ENCODE assay signal across 9 cellular contexts in the genomic region with DNA sequence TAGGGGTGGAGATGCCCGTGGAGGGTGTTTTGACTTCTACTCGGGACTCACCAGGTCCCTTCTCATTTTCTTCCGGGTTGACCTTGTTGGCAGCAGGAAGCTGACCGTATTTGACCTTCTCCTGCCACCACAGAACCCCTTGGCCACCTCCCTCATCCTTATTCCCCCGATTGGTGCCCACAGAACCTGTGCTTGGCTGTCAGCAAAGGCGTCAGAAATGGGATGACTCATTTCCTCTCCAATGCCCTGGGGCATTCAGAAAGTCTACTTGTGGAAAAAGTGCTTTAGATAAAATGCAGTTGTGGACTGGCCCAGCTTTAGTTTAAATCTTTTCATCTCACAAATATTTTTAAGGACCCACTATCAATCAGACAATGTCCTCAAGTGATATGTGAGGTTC.
DNase-seq lines count a peak whose midpoint lies in the region; FAIRE-seq and TF ChIP-seq lines count a peak whose summit lies in the region.
"Had no signal": no experiment of that assay in that cellular context is flagged by ENCODE, and none has a peak within 500 bp of the region (broad histone marks: within the 10 kb centered on the region; RNA-seq: fewer than 3 reads in every experiment).

No MANE protein-coding gene starts in this region.

- H3K36me3 ChIP-seq in GM06990 (ENCODE audit: control insufficient read depth, insufficient read depth, low read length) (no peaks in the 10 kb centered on the region), brain microvascular endothelial cell (replicated peaks) (no peaks in the 10 kb centered on the region)
- H3K36me3 ChIP-seq: right lobe of liver had no signal

- H3K36me3 Mint-ChIP-seq in nephron (ENCODE audit: low read depth): peaks cover 6% of the 10 kb centered on the region
- no peaks in the 10 kb centered on the region for H3K36me3 Mint-ChIP-seq in progenitor cell of endocrine pancreas (ENCODE audit: insufficient read depth)

- peaks cover 46% of the 10 kb centered on the region for H3K4me1 Mint-ChIP-seq in nephron
- peaks cover 9% of the 10 kb centered on the region for H3K4me1 Mint-ChIP-seq in progenitor cell of endocrine pancreas (ENCODE audit: low read depth)

- TF ChIP-seq CTCF in GM06990 (IDR thresholded peaks at IDR 0.05; ENCODE audit: insufficient read depth, low read length, poor library complexity, severe bottlenecking) (no peak), brain microvascular endothelial cell (IDR thresholded peaks at IDR 0.05; ENCODE audit: low read depth, low read length, missing control alignments) (no peak), nephron (IDR thresholded peaks at IDR 0.05; ENCODE audit: unreplicated experiment in 3 of 3) (no peak), D721Med (IDR thresholded peaks at IDR 0.05; ENCODE audit: insufficient read depth, missing control alignments) (no peak), progenitor cell of endocrine pancreas (IDR thresholded peaks at IDR 0.05; ENCODE audit: unreplicated experiment) (no peak)

- no peak overlapping the region for H3K4me3 ChIP-seq in GM06990 (replicated peaks; ENCODE audit: low read depth, low read length)
- no peak overlapping the region for H3K4me3 ChIP-seq in brain microvascular endothelial cell (ENCODE audit: low read depth, low read length)
- H3K4me3 ChIP-seq: right lobe of liver had no signal

- DNase-seq in GM06990 (ENCODE audit: extremely low read depth, insufficient read length) (peak; percentile 15), NCI-H1436 treated with DMSO at 0.1 percent for 48 hours (lab: John Stamatoyannopoulos, UW) (peak; percentile 15), brain microvascular endothelial cell (peak; percentile 65), D721Med (ENCODE audit: insufficient read length, low spot score) (no peak), progenitor cell of endocrine pancreas (ENCODE audit: low spot score, unreplicated experiment) (no peak), SKM-1 treated with dmso at 0.1 percent for 144 hours (lab: John Stamatoyannopoulos, UW; ENCODE audit: unreplicated experiment) (no peak), SHP77 (lab: John Stamatoyannopoulos, UW) (no peak)

- H3K27ac ChIP-seq in brain microvascular endothelial cell: no peak overlapping the region
- H3K27ac ChIP-seq: right lobe of liver had no signal

- FAIRE-seq in D721Med (lab: Jason Lieb, UNC): no peak

- H3K9me3 Mint-ChIP-seq in nephron: peaks cover 12% of the 10 kb centered on the region
- peaks cover 1% of the 10 kb centered on the region for H3K9me3 Mint-ChIP-seq in progenitor cell of endocrine pancreas (ENCODE audit: low read depth)

- H3K27me3 ChIP-seq in GM06990 (replicated peaks; ENCODE audit: control insufficient read depth, insufficient read depth, low read length) (no peaks in the 10 kb centered on the region), brain microvascular endothelial cell (replicated peaks) (no peaks in the 10 kb centered on the region)
- H3K27me3 ChIP-seq: right lobe of liver had no signal

- H3K27me3 Mint-ChIP-seq in nephron (ENCODE audit: low read depth): peaks cover 7% of the 10 kb centered on the region
- peaks cover 21% of the 10 kb centered on the region for H3K27me3 Mint-ChIP-seq in progenitor cell of endocrine pancreas

- H3K4me3 Mint-ChIP-seq in nephron (no peak overlapping the region), progenitor cell of endocrine pancreas (ENCODE audit: low read depth) (no peak overlapping the region)

- in situ Hi-C loops in brain microvascular endothelial cell (cut with HindIII; ENCODE audit: low pct_ligation_motif_present, low sequenced_read_pairs): no loop called here

- peak overlapping the region; percentile 38 to 87 (median 71) for H3K27ac Mint-ChIP-seq in nephron
- H3K27ac Mint-ChIP-seq in progenitor cell of endocrine pancreas: no peak overlapping the region

Comparison
In these comparisons a context has a peak if more than half of its experiments do, and no peak if none do; other contexts are left out.
1. DNase-seq: peak in GM06990 (single experiment), NCI-H1436 treated with DMSO at 0.1 percent for 48 hours (single experiment) and brain microvascular endothelial cell (single experiment); none in D721Med (single experiment), progenitor cell of endocrine pancreas (single experiment), SKM-1 treated with dmso at 0.1 percent for 144 hours (single experiment) and SHP77 (0 of 2).